ENCODE assay signal across 8 cellular contexts in genomic region chr10:79399242-79399831, GRCh38. TPM values are rescaled to one million over a fixed set of nuclear protein-coding genes. Genes with fewer than 3 reads are reported as not detected.
DNase-seq lines count a peak whose midpoint lies in the region; ATAC-seq and TF ChIP-seq lines count a peak whose summit lies in the region.

No MANE protein-coding gene starts in this region.

- H3K27ac Mint-ChIP-seq in neural crest cell (ENCODE audit: unreplicated experiment), result peak overlapping the region; percentile 96

- DNase-seq in ELF-1 (ENCODE audit: low read depth, low spot score) (peak; percentile 82), SK-N-DZ (ENCODE audit: low spot score) (peak; percentile 48), fibroblast of peridontal ligament (ENCODE audit: extremely low read depth) (peak; percentile 95), neural crest cell (ENCODE audit: low read depth, low spot score) (peak; percentile 44), activated gamma-delta T cell (lab: John Stamatoyannopoulos, UW) (no peak)
- DNase-seq in NK-92 treated with Interleukin-12 subunit alpha and Interleukin-12 subunit beta, amount 100 ng/mL, for 24 hours (lab: John Stamatoyannopoulos, UW), result no peak

- H3K4me3 Mint-ChIP-seq in neural crest cell, result peak overlapping the region; percentile 69

- peaks cover 4% of the 10 kb centered on the region for H3K36me3 Mint-ChIP-seq in neural crest cell (ENCODE audit: low read depth)

- H3K4me1 Mint-ChIP-seq in neural crest cell, result peaks cover 75% of the 10 kb centered on the region

- H3K9me3 Mint-ChIP-seq in neural crest cell, result no peaks in the 10 kb centered on the region

- no peak for TF ChIP-seq CTCF in neural crest cell (conservative IDR thresholded peaks at IDR 0.05)

- ATAC-seq in GM18498 (IDR thresholded peaks at IDR 0.05; ENCODE audit: unreplicated experiment), result no peak
- no peak for ATAC-seq in GM21390 (IDR thresholded peaks at IDR 0.05; ENCODE audit: unreplicated experiment)

- no peaks in the 10 kb centered on the region for H3K27me3 Mint-ChIP-seq in neural crest cell (ENCODE audit: low read depth)

RNA-seq across cellular contexts. Expression of gene ZCCHC24, which starts 46.1 kb away (rescaled TPM):
- 1.1 and 2.0 TPM in 2 replicates for polyA plus RNA-seq in SK-N-DZ (2014; cell fraction: cytosol; rRNA removed)
- 0.60 and 0.84 TPM in 2 replicates for polyA plus RNA-seq in SK-N-DZ (2014; cell fraction: nucleus; rRNA removed)
- 24.3 and 26.5 TPM in 2 replicates for total RNA-seq in neural crest cell

RNA-seq across cellular contexts. Expression of gene PPIF, which starts 52.1 kb away (rescaled TPM):
- 109 and 110 TPM in 2 replicates for polyA plus RNA-seq in SK-N-DZ (2014; cell fraction: cytosol; rRNA removed)
- 98.3 and 106 TPM in 2 replicates for polyA plus RNA-seq in SK-N-DZ (2014; cell fraction: nucleus; rRNA removed)
- total RNA-seq in neural crest cell, result 74.2 and 76.8 TPM in 2 replicates

Comparison
In these comparisons a context has a peak if more than half of its experiments do, and no peak if none do; other contexts are left out.
1. DNase-seq: peak in ELF-1 (single experiment), SK-N-DZ (single experiment), fibroblast of peridontal ligament (single experiment) and neural crest cell (single experiment); none in NK-92 treated with Interleukin-12 subunit alpha and Interleukin-12 subunit beta, amount 100 ng/mL, for 24 hours (single experiment) and activated gamma-delta T cell (single experiment).